9 cellular contexts compared by ENCODE assay signal in genomic region chr1:169604781-169605560, GRCh38. TPM values are rescaled to one million over a fixed set of nuclear protein-coding genes. Genes with fewer than 3 reads are reported as not detected.
A peak's percentile ranks its signal among the peaks of the same experiment; 100 is the strongest.
DNase-seq lines count a peak whose midpoint lies in the region; ATAC-seq and TF ChIP-seq lines count a peak whose summit lies in the region.
"Had no signal": no experiment of that assay in that cellular context is flagged by ENCODE, and none has a peak within 500 bp of the region (broad histone marks: within the 10 kb centered on the region; RNA-seq: fewer than 3 reads in every experiment).

No MANE protein-coding gene starts in this region.

- H3K36me3 Mint-ChIP-seq in activated CD4-positive, alpha-beta T cell treated with anti-CD3 and anti-CD28 coated beads, Interleukin-2, amount 10 ng/mL, durations not matched to agents 7 days and 5 days (ENCODE audit: low read depth): peaks cover 6% of the 10 kb centered on the region
- H3K36me3 Mint-ChIP-seq in immature natural killer cell (no peaks in the 10 kb centered on the region), Calu3 (ENCODE audit: insufficient read depth, unreplicated experiment) (no peaks in the 10 kb centered on the region)

- H3K27me3 Mint-ChIP-seq in activated CD4-positive, alpha-beta T cell treated with anti-CD3 and anti-CD28 coated beads, Interleukin-2, amount 10 ng/mL, durations not matched to agents 7 days and 5 days: no peaks in the 10 kb centered on the region
- peaks cover 0 to 1% (median 0%) of the 10 kb centered on the region in 3 donors for H3K27me3 Mint-ChIP-seq in immature natural killer cell (ENCODE audit: low read depth in 3 of 3)
- no peaks in the 10 kb centered on the region for H3K27me3 Mint-ChIP-seq in Calu3 (ENCODE audit: unreplicated experiment)

- H3K27ac Mint-ChIP-seq in activated CD4-positive, alpha-beta T cell treated with anti-CD3 and anti-CD28 coated beads, Interleukin-2, amount 10 ng/mL, durations not matched to agents 7 days and 5 days: peak overlapping the region; percentile 84
- H3K27ac Mint-ChIP-seq in immature natural killer cell (peak overlapping the region; percentile 62 to 89 (median 78)), Calu3 (ENCODE audit: unreplicated experiment) (no peak overlapping the region)

- POLR2A ChIA-PET in activated CD4-positive, alpha-beta T cell treated with anti-CD3 and anti-CD28 coated beads, Interleukin-2, amount 10 ng/mL, durations not matched to agents 7 days and 5 days (lab: Charles Lee): no interaction called here

- peak overlapping the region; percentile 25 for H3K4me3 Mint-ChIP-seq in activated CD4-positive, alpha-beta T cell treated with anti-CD3 and anti-CD28 coated beads, Interleukin-2, amount 10 ng/mL, durations not matched to agents 7 days and 5 days
- H3K4me3 Mint-ChIP-seq in immature natural killer cell (peak overlapping the region; percentile 51 to 80 (median 60)), Calu3 (ENCODE audit: low read depth, unreplicated experiment) (no peak overlapping the region)

- CTCF ChIA-PET in activated CD4-positive, alpha-beta T cell treated with anti-CD3 and anti-CD28 coated beads, Interleukin-2, amount 10 ng/mL, durations not matched to agents 7 days and 5 days (lab: Charles Lee): interaction anchor here (0.9 kb wide), 1 partner anchor 107 kb away, joined by 3 read pairs; no protein-coding TSS in a partner anchor
- CTCF ChIA-PET in Calu3 (lab: Charles Lee): interaction anchor here (0.7 kb wide), 1 partner anchor 1120 kb away, joined by 3 read pairs; no protein-coding TSS in a partner anchor

- no peaks in the 10 kb centered on the region for H3K36me3 ChIP-seq in suprapubic skin

- WGBS in suprapubic skin: 64% methylated on average over 5 of the region's 5 CpGs

- no TSS peak for BruUV-seq in Calu3 (replicated peaks; lab: Mats Ljungman, UMichigan)

- DNase-seq in CMK (ENCODE audit: low read depth): peak; percentile 87
- DNase-seq in activated CD4-positive, alpha-beta T cell treated with anti-CD3 and anti-CD28 coated beads, Interleukin-2, amount 10 ng/mL, durations not matched to agents 7 days and 5 days: peak; percentile 83
- DNase-seq in immature natural killer cell: peak; percentile 65 to 74 (median 73)
- DNase-seq in GM10266 (ENCODE audit: extremely low spot score): no peak
- DNase-seq in NCI-H1417 treated with DMSO at 0.1 percent for 48 hours (lab: John Stamatoyannopoulos, UW): no peak
- no peak for DNase-seq in Calu3
- no peak for DNase-seq in suprapubic skin (ENCODE audit: low spot score in 2 of 2)
- DNase-seq: foreskin keratinocyte had no signal

- no peak for TF ChIP-seq EP300 in suprapubic skin (IDR thresholded peaks at IDR 0.05)

- no peaks in the 10 kb centered on the region for H3K4me1 ChIP-seq in suprapubic skin
- H3K4me1 ChIP-seq: foreskin keratinocyte had no signal

- peaks cover 66% of the 10 kb centered on the region for H3K4me1 Mint-ChIP-seq in activated CD4-positive, alpha-beta T cell treated with anti-CD3 and anti-CD28 coated beads, Interleukin-2, amount 10 ng/mL, durations not matched to agents 7 days and 5 days
- H3K4me1 Mint-ChIP-seq in immature natural killer cell (peaks cover 56 to 62% of the 10 kb centered on the region in 2 donors), Calu3 (ENCODE audit: low read depth, unreplicated experiment) (peaks cover 22% of the 10 kb centered on the region)

- no peak overlapping the region for H3K4me3 ChIP-seq in suprapubic skin

- H3K27ac ChIP-seq in suprapubic skin: no peak overlapping the region
- H3K27ac ChIP-seq: foreskin keratinocyte had no signal

- H3K27me3 ChIP-seq in suprapubic skin: peaks cover 3% of the 10 kb centered on the region

- TF ChIP-seq CTCF in GM10266 (IDR thresholded peaks at IDR 0.05; ENCODE audit: control insufficient read depth, insufficient read depth, low read depth, missing control alignments): no peak
- TF ChIP-seq CTCF in Calu3 (IDR thresholded peaks at IDR 0.05; ENCODE audit: unreplicated experiment): no peak
- no peak for TF ChIP-seq CTCF in suprapubic skin (IDR thresholded peaks at IDR 0.05)

- no peak for TF ChIP-seq POLR2A in suprapubic skin (IDR thresholded peaks at IDR 0.05)

- no peaks in the 10 kb centered on the region for H3K9me3 ChIP-seq in suprapubic skin

- peaks cover 11% of the 10 kb centered on the region for H3K9me3 Mint-ChIP-seq in activated CD4-positive, alpha-beta T cell treated with anti-CD3 and anti-CD28 coated beads, Interleukin-2, amount 10 ng/mL, durations not matched to agents 7 days and 5 days
- H3K9me3 Mint-ChIP-seq in immature natural killer cell (no peaks in the 10 kb centered on the region), Calu3 (ENCODE audit: low read depth, unreplicated experiment) (no peaks in the 10 kb centered on the region)

- peak; percentile 92 for ATAC-seq in HG03460 (IDR thresholded peaks at IDR 0.05; ENCODE audit: unreplicated experiment)
- ATAC-seq: foreskin keratinocyte had no signal

- intact Hi-C loops in Calu3 (cut with micrococcal nuclease; ENCODE audit: unreplicated experiment): loop anchor here (5.0 kb wide), 1 partner anchor 87 kb away; no protein-coding TSS in a partner anchor

RNA-seq across cellular contexts. Expression of gene F5, which starts 18.7 kb away (rescaled TPM):
- total RNA-seq in activated CD4-positive, alpha-beta T cell treated with anti-CD3 and anti-CD28 coated beads, Interleukin-2, amount 10 ng/mL, durations not matched to agents 7 days and 5 days: 10 to 100 TPM; 12.2 to 15.7 TPM
- polyA plus RNA-seq in immature natural killer cell: 1 to 10 TPM in 1 of 3 donors, under 1 TPM in 2; 0.08 to 1.3 (median 0.09) TPM
- total RNA-seq in Calu3 (2022): 8.1 and 16.2 TPM in 2 replicates
- total RNA-seq in suprapubic skin: 1 to 10 TPM; 3.4 to 8.9 (median 5.4) TPM
- total RNA-seq: foreskin keratinocyte had no signal
- polyA plus RNA-seq: foreskin keratinocyte had no signal

RNA-seq across cellular contexts. Expression of gene SELP, which starts 25.0 kb away (rescaled TPM):
- total RNA-seq in activated CD4-positive, alpha-beta T cell treated with anti-CD3 and anti-CD28 coated beads, Interleukin-2, amount 10 ng/mL, durations not matched to agents 7 days and 5 days: under 1 TPM; 0.45 to 0.48 TPM
- 1 to 10 TPM in 1 of 3 donors, under 1 TPM in 1, not detected in 1; 0.66 to 1.4 TPM for polyA plus RNA-seq in immature natural killer cell
- total RNA-seq in Calu3 (2022) (0.47 TPM in 1 of 2 replicates, not detected in the other), suprapubic skin (1 to 10 TPM in 3 of 4 donors, under 1 TPM in 1; 0.95 to 3.7 (median 2.6) TPM)
- total RNA-seq: foreskin keratinocyte had no signal
- polyA plus RNA-seq: foreskin keratinocyte had no signal

Comparison
In these comparisons a context has a peak if more than half of its experiments do, and no peak if none do; other contexts are left out.
1. DNase-seq: peak in CMK (single experiment), activated CD4-positive, alpha-beta T cell treated with anti-CD3 and anti-CD28 coated beads, Interleukin-2, amount 10 ng/mL, durations not matched to agents 7 days and 5 days (single experiment) and immature natural killer cell (3 of 3); none in GM10266 (single experiment), NCI-H1417 treated with DMSO at 0.1 percent for 48 hours (single experiment), Calu3 (single experiment) and suprapubic skin (0 of 2).